In genomic region chr5:16665611-16666010, GRCh38 we compare ENCODE assay signal across 2 cellular contexts.
TF ChIP-seq lines count a peak whose summit lies in the region.

No MANE protein-coding gene starts in this region.

TF ChIP-seq in IMR-90, 13 proteins besides CTCF, POLR2A, EP300 and RAD21:
- TF ChIP-seq MAFK (IDR thresholded peaks at IDR 0.05; ENCODE audit: low read depth, low read length) (no peak), FOS (IDR thresholded peaks at IDR 0.05; ENCODE audit: low read depth, low read length) (no peak), SMC3 (IDR thresholded peaks at IDR 0.05; ENCODE audit: low read depth, low read length) (no peak), CEBPB (IDR thresholded peaks at IDR 0.05; ENCODE audit: low read depth, low read length) (no peak), MXI1 (IDR thresholded peaks at IDR 0.05; ENCODE audit: borderline replicate concordance, low read depth, low read length) (no peak), BHLHE40 (IDR thresholded peaks at IDR 0.05; ENCODE audit: low read depth, low read length) (no peak), USF2 (IDR thresholded peaks at IDR 0.05; ENCODE audit: low read depth, low read length) (no peak), CHD1 (IDR thresholded peaks at IDR 0.05; ENCODE audit: low read depth, low read length) (no peak)
- TF ChIP-seq, protein P1, sequence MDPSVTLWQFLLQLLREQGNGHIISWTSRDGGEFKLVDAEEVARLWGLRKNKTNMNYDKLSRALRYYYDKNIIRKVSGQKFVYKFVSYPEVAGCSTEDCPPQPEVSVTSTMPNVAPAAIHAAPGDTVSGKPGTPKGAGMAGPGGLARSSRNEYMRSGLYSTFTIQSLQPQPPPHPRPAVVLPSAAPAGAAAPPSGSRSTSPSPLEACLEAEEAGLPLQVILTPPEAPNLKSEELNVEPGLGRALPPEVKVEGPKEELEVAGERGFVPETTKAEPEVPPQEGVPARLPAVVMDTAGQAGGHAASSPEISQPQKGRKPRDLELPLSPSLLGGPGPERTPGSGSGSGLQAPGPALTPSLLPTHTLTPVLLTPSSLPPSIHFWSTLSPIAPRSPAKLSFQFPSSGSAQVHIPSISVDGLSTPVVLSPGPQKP (IDR thresholded peaks at IDR 0.05; ENCODE audit: borderline replicate concordance, low read depth, low read length): no peak

TF ChIP-seq in HEK293T, 16 proteins besides CTCF, POLR2A, EP300 and RAD21 (continued from another document):
- TF ChIP-seq ARNT (IDR thresholded peaks at IDR 0.05) (no peak), ELF4 (IDR thresholded peaks at IDR 0.05) (no peak), SP1 (IDR thresholded peaks at IDR 0.05) (no peak), BHLHE40 (IDR thresholded peaks at IDR 0.05; ENCODE audit: borderline replicate concordance) (no peak), CTBP1 (IDR thresholded peaks at IDR 0.05; ENCODE audit: borderline replicate concordance) (no peak), FOXK2 (IDR thresholded peaks at IDR 0.05) (no peak), HDGF (IDR thresholded peaks at IDR 0.05; ENCODE audit: borderline replicate concordance) (no peak), SUZ12 (IDR thresholded peaks at IDR 0.05) (no peak), NFRKB (IDR thresholded peaks at IDR 0.05) (no peak), ZNF384 (IDR thresholded peaks at IDR 0.05) (no peak), LEF1 (IDR thresholded peaks at IDR 0.05; ENCODE audit: borderline replicate concordance) (no peak), TARDBP (IDR thresholded peaks at IDR 0.05) (no peak), L3MBTL2 (conservative IDR thresholded peaks at IDR 0.05) (no peak)
- TF ChIP-seq, protein P2, sequence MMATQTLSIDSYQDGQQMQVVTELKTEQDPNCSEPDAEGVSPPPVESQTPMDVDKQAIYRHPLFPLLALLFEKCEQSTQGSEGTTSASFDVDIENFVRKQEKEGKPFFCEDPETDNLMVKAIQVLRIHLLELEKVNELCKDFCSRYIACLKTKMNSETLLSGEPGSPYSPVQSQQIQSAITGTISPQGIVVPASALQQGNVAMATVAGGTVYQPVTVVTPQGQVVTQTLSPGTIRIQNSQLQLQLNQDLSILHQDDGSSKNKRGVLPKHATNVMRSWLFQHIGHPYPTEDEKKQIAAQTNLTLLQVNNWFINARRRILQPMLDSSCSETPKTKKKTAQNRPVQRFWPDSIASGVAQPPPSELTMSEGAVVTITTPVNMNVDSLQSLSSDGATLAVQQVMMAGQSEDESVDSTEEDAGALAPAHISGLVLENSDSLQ (IDR thresholded peaks at IDR 0.05): no peak
